8 cellular contexts compared by ENCODE assay signal in the genomic region with DNA sequence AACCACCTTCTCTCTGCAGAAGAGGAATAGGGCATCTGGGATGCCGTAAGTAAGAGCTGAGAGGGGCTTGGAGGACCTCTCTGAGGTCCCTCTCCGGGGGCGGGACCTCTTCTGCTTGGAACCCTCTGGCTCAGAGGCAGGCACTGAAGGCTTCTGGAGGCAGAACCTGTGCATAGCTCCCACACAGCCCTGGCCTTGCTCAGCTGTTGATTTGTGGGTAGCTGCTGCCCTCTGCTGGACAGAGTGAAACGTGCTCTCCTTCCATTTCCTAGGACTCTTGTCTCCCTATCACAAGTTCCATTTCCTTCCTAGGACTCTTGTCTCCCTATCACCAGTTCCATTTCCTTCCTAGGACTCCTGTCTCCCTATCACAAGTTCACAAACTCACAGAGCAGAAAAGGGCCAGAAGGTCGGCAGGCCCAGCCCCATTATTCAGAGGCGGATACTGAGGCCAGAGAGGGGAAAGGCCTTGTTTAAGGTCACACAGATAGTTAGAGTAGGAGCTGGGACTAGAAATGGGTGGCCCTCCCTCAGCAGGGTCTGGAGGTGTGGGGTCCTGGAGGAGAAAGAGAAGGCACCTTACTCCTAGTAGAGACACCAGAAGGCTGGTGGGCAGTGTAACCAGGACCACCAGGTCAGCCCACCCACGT. TPM values are rescaled to one million over a fixed set of nuclear protein-coding genes. Genes with fewer than 3 reads are reported as not detected.
A peak's percentile ranks its signal among the peaks of the same experiment; 100 is the strongest.
DNase-seq lines count a peak whose midpoint lies in the region; ATAC-seq and TF ChIP-seq lines count a peak whose summit lies in the region.

No MANE protein-coding gene starts in this region.

- H3K27ac Mint-ChIP-seq in T-helper 17 cell = no peak overlapping the region

- H3K36me3 ChIP-seq in right atrium auricular region = peaks cover 27% of the 10 kb centered on the region

- no peaks in the 10 kb centered on the region for H3K27me3 ChIP-seq in right atrium auricular region

- DNase-seq in GM13977 (ENCODE audit: low spot score) = peak; percentile 80
- peak; percentile 82 for DNase-seq in NCI-H1694 treated with DMSO at 0.1 percent for 48 hours (lab: John Stamatoyannopoulos, UW)
- peak; percentile 45 to 69 (median 50) for DNase-seq in T-helper 17 cell
- peak; percentile 17 to 92 (median 78) for DNase-seq in amygdala (lab: John Stamatoyannopoulos, UW)
- peak; percentile 85 for DNase-seq in right atrium auricular region (ENCODE audit: low spot score)
- DNase-seq in sciatic nerve (ENCODE audit: low spot score) = peak; percentile 89
- DNase-seq in OCI-M2 (lab: John Stamatoyannopoulos, UW; ENCODE audit: unreplicated experiment) = no peak

- no peak overlapping the region for H3K27ac ChIP-seq in right atrium auricular region

- no peak overlapping the region for H3K4me3 Mint-ChIP-seq in T-helper 17 cell

- no peaks in the 10 kb centered on the region for H3K27me3 Mint-ChIP-seq in T-helper 17 cell

- H3K4me1 ChIP-seq in right atrium auricular region = peaks cover 0 to 17% of the 10 kb centered on the region in 2 donors

- H3K9me3 ChIP-seq in T-helper 17 cell (ENCODE audit: control insufficient read depth, low read length, poor library complexity, severe bottlenecking) = no peaks in the 10 kb centered on the region
- H3K9me3 ChIP-seq in right atrium auricular region = no peaks in the 10 kb centered on the region

- in situ Hi-C loops in GM13977 (cut with MboI; ENCODE audit: low pct_unique_long_range_greater_than_20kb, low sequenced_read_pairs, unreplicated experiment) = loop anchor here (25.0 kb wide), 1 partner anchor 402 kb away; no protein-coding TSS in a partner anchor

- TF ChIP-seq CTCF in GM13977 (IDR thresholded peaks at IDR 0.05; ENCODE audit: extremely low read depth, insufficient read depth, missing control alignments) = peak; percentile 86
- TF ChIP-seq CTCF in right atrium auricular region (IDR thresholded peaks at IDR 0.05) = peak; percentile 35 to 88

- no peak overlapping the region for H3K4me3 ChIP-seq in right atrium auricular region

- ATAC-seq in HG02870 (IDR thresholded peaks at IDR 0.05; ENCODE audit: unreplicated experiment) (peak; percentile 87), T-helper 17 cell (peak; percentile 95), sciatic nerve (peak; percentile 90)

- peaks cover 5% of the 10 kb centered on the region for H3K36me3 Mint-ChIP-seq in T-helper 17 cell (ENCODE audit: low read depth)

- peaks cover 8% of the 10 kb centered on the region for H3K4me1 Mint-ChIP-seq in T-helper 17 cell

- intact Hi-C loops in sciatic nerve (cut with DNase I) = loop anchor here (10.0 kb wide), 1 partner anchor 290 kb away; no protein-coding TSS in a partner anchor

RNA-seq across cellular contexts. Expression of gene GARS1, which starts 30.3 kb away (rescaled TPM):
- total RNA-seq in T-helper 17 cell (100 to 1,000 TPM in 1 of 2 donors, 10 to 100 TPM in 1; 84.6 to 114 TPM), right atrium auricular region (10 to 100 TPM; 35.5 to 72.6 TPM), sciatic nerve (51.4 TPM)

RNA-seq across cellular contexts. Expression of gene GGCT, which starts 59.7 kb away (rescaled TPM):
- total RNA-seq in T-helper 17 cell = 1 to 10 TPM; 8.4 to 9.6 TPM
- total RNA-seq in right atrium auricular region = 10 to 100 TPM; 15.1 to 27.6 TPM
- 21.4 TPM for total RNA-seq in sciatic nerve
